ENCODE assay signal across 17 cellular contexts in the genomic region with DNA sequence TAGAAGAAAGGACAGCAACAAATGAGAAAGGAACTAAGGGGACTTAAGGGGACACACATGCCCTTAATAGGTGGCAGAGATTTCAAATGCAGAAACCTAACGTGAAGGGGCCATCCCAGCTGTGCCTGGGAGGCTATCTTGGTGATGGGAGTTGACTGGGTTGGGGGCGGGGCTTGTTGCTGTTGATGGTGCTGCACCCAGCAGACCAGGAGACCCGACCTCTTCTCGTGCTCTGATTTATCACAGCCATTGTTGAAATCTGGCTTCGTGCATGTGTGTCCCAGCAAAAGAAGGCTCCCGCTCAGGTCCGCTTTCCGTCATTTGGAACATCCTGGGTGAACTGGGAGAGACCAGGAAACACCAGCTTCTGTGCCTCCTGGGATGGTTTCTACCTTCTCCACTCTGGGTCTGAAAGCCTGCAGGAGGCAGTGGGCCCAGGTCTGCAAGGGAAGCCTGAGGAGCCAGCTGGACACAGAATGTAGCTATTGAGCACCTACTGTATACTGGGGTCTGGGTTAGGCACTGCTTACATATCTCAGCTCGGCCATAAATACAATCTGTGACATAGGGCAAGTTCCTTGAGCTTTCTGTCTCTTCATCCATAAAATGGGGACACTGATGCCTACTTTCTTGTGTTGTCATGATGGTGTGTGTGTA. TPM values are rescaled to one million over a fixed set of nuclear protein-coding genes. Genes with fewer than 3 reads are reported as not detected.
A peak's percentile ranks its signal among the peaks of the same experiment; 100 is the strongest.
DNase-seq lines count a peak whose midpoint lies in the region; ATAC-seq lines count a peak whose summit lies in the region.
"Had no signal": no experiment of that assay in that cellular context is flagged by ENCODE, and none has a peak within 500 bp of the region (broad histone marks: within the 10 kb centered on the region; RNA-seq: fewer than 3 reads in every experiment).

No MANE protein-coding gene starts in this region.

- no peaks in the 10 kb centered on the region for H3K9me2 ChIP-seq in Karpas-422 (replicated peaks; ENCODE audit: insufficient read depth, low read length)

- H3K9me3 Mint-ChIP-seq in dendritic cell treated with granulocyte-macrophage colony-stimulating factor and Interleukin-4, amounts not matched to agents 40 ng/mL and 50 ng/mL, for 4 days = no peaks in the 10 kb centered on the region
- no peaks in the 10 kb centered on the region for H3K9me3 Mint-ChIP-seq in stimulated activated memory B cell treated with anti-CD40 and anti-IgM and Interleukin-4, amounts not matched to agents 10 μg/mL and 1 μg/mL and 100 μg/mL, for 72 hours
- H3K9me3 Mint-ChIP-seq in T-helper 2 cell treated with Interferon-gamma antibody and Interleukin-4, amounts not matched to agents 5 μg/mL and 100 μg/mL, for 36 hours = no peaks in the 10 kb centered on the region
- H3K9me3 Mint-ChIP-seq: T-cell had no signal

- H3K9me3 ChIP-seq in Karpas-422 (ENCODE audit: low read length) = no peaks in the 10 kb centered on the region

- peaks cover 100% of the 10 kb centered on the region for H3K4me1 ChIP-seq in Karpas-422 (ENCODE audit: low read length)

- H3K27me3 Mint-ChIP-seq in dendritic cell treated with granulocyte-macrophage colony-stimulating factor and Interleukin-4, amounts not matched to agents 40 ng/mL and 50 ng/mL, for 4 days = peaks cover 12% of the 10 kb centered on the region
- no peaks in the 10 kb centered on the region for H3K27me3 Mint-ChIP-seq in stimulated activated memory B cell treated with anti-CD40 and anti-IgM and Interleukin-4, amounts not matched to agents 10 μg/mL and 1 μg/mL and 100 μg/mL, for 72 hours
- H3K27me3 Mint-ChIP-seq in T-helper 2 cell treated with Interferon-gamma antibody and Interleukin-4, amounts not matched to agents 5 μg/mL and 100 μg/mL, for 36 hours (ENCODE audit: low read depth) = peaks cover 22% of the 10 kb centered on the region

- DNase-seq in H7 (peak; percentile 58), Karpas-422 (peak; percentile 86), Right ventricle myocardium inferior (ENCODE audit: missing footprints) (no peak)
- DNase-seq in T-helper 2 cell treated with Interferon-gamma antibody and Interleukin-4, amounts not matched to agents 5 μg/mL and 100 μg/mL, for 36 hours (ENCODE audit: low spot score) = no peak
- DNase-seq: NCI-H1417, NCI-H1694, NCI-H2029 treated with DMSO at 0.1 percent for 48 hours, NCI-H446 treated with DMSO at 0.1 percent for 48 hours, NCI-H526, PC-9, RPMI8226, SHP77, T-cell had no signal

- no peak overlapping the region for H3K4me3 ChIP-seq in H7 (ENCODE audit: insufficient read depth, low read depth, low read length)
- H3K4me3 ChIP-seq in Karpas-422 (ENCODE audit: low read length) = peak overlapping the region; percentile 79
- H3K4me3 ChIP-seq: PC-9 had no signal

- peak overlapping the region; percentile 28 for H3K27ac Mint-ChIP-seq in dendritic cell treated with granulocyte-macrophage colony-stimulating factor and Interleukin-4, amounts not matched to agents 40 ng/mL and 50 ng/mL, for 4 days
- H3K27ac Mint-ChIP-seq in stimulated activated memory B cell treated with anti-CD40 and anti-IgM and Interleukin-4, amounts not matched to agents 10 μg/mL and 1 μg/mL and 100 μg/mL, for 72 hours = peak overlapping the region; percentile 44
- H3K27ac Mint-ChIP-seq in T-helper 2 cell treated with Interferon-gamma antibody and Interleukin-4, amounts not matched to agents 5 μg/mL and 100 μg/mL, for 36 hours = no peak overlapping the region

- H3K4me1 Mint-ChIP-seq in dendritic cell treated with granulocyte-macrophage colony-stimulating factor and Interleukin-4, amounts not matched to agents 40 ng/mL and 50 ng/mL, for 4 days (ENCODE audit: low read depth) = peaks cover 82% of the 10 kb centered on the region
- H3K4me1 Mint-ChIP-seq in stimulated activated memory B cell treated with anti-CD40 and anti-IgM and Interleukin-4, amounts not matched to agents 10 μg/mL and 1 μg/mL and 100 μg/mL, for 72 hours = peaks cover 37% of the 10 kb centered on the region
- H3K4me1 Mint-ChIP-seq in T-helper 2 cell treated with Interferon-gamma antibody and Interleukin-4, amounts not matched to agents 5 μg/mL and 100 μg/mL, for 36 hours (ENCODE audit: low read depth) = peaks cover 73% of the 10 kb centered on the region

- H3K27me3 ChIP-seq in H7 (ENCODE audit: control insufficient read depth, insufficient read depth, low read length) (no peaks in the 10 kb centered on the region), Karpas-422 (ENCODE audit: low read length) (no peaks in the 10 kb centered on the region)

- no peak for ATAC-seq in stimulated activated memory B cell treated with anti-CD40 and anti-IgM and Interleukin-4, amounts not matched to agents 10 μg/mL and 1 μg/mL and 100 μg/mL, for 72 hours
- ATAC-seq in Right ventricle myocardium inferior (no peak), GM18861 (IDR thresholded peaks at IDR 0.05; ENCODE audit: unreplicated experiment) (no peak)
- ATAC-seq: T-cell had no signal

- H4K20me1 ChIP-seq in Karpas-422 (ENCODE audit: insufficient read depth, low read depth, low read length) = no peaks in the 10 kb centered on the region

- peak overlapping the region; percentile 86 for H3K4me2 ChIP-seq in Karpas-422 (ENCODE audit: low read depth, low read length, poor library complexity, severe bottlenecking)
- H3K4me2 ChIP-seq: PC-9 had no signal

- intact Hi-C loops in dendritic cell treated with granulocyte-macrophage colony-stimulating factor and Interleukin-4, amounts not matched to agents 40 ng/mL and 50 ng/mL, for 4 days (cut with micrococcal nuclease) = no loop called here
- intact Hi-C loops in Right ventricle myocardium inferior (cut with DNase I) = no loop called here

- H2AFZ ChIP-seq in Karpas-422 (ENCODE audit: low read length) = no peak overlapping the region
- H2AFZ ChIP-seq: PC-9 had no signal

- H3K79me2 ChIP-seq in Karpas-422 (ENCODE audit: low read length) = peaks cover 44% of the 10 kb centered on the region

- H3K27ac ChIP-seq in Karpas-422 (ENCODE audit: low read length) = peak overlapping the region; percentile 99
- H3K27ac ChIP-seq: PC-9 had no signal

- H3K9ac ChIP-seq in Karpas-422 (ENCODE audit: low read length) = peak overlapping the region; percentile 91

- H3K36me3 ChIP-seq in H7 (replicated peaks; ENCODE audit: control insufficient read depth, insufficient read depth, low read length) = no peaks in the 10 kb centered on the region
- H3K36me3 ChIP-seq in Karpas-422 (ENCODE audit: insufficient read depth, low read length) = peaks cover 5% of the 10 kb centered on the region

- no peak overlapping the region for H3K4me3 Mint-ChIP-seq in dendritic cell treated with granulocyte-macrophage colony-stimulating factor and Interleukin-4, amounts not matched to agents 40 ng/mL and 50 ng/mL, for 4 days
- no peak overlapping the region for H3K4me3 Mint-ChIP-seq in stimulated activated memory B cell treated with anti-CD40 and anti-IgM and Interleukin-4, amounts not matched to agents 10 μg/mL and 1 μg/mL and 100 μg/mL, for 72 hours
- H3K4me3 Mint-ChIP-seq in T-helper 2 cell treated with Interferon-gamma antibody and Interleukin-4, amounts not matched to agents 5 μg/mL and 100 μg/mL, for 36 hours = no peak overlapping the region

- H3K36me3 Mint-ChIP-seq in dendritic cell treated with granulocyte-macrophage colony-stimulating factor and Interleukin-4, amounts not matched to agents 40 ng/mL and 50 ng/mL, for 4 days (ENCODE audit: low read depth) = no peaks in the 10 kb centered on the region
- no peaks in the 10 kb centered on the region for H3K36me3 Mint-ChIP-seq in stimulated activated memory B cell treated with anti-CD40 and anti-IgM and Interleukin-4, amounts not matched to agents 10 μg/mL and 1 μg/mL and 100 μg/mL, for 72 hours
- peaks cover 4% of the 10 kb centered on the region for H3K36me3 Mint-ChIP-seq in T-helper 2 cell treated with Interferon-gamma antibody and Interleukin-4, amounts not matched to agents 5 μg/mL and 100 μg/mL, for 36 hours (ENCODE audit: low read depth)
- H3K36me3 Mint-ChIP-seq: T-cell had no signal

RNA-seq across cellular contexts. Expression of gene TOX2, which starts 32.1 kb away (rescaled TPM):
- 1.6 and 2.1 TPM in 2 replicates for total RNA-seq in H7 (2014; rRNA removed; shearing (Covaris generic))
- total RNA-seq in Karpas-422 (2014; rRNA removed; shearing (Covaris generic); ENCODE audit: low replicate concordance) = 42.9 and 54.1 TPM in 2 replicates
- 1.1 TPM for total RNA-seq in Right ventricle myocardium inferior
- total RNA-seq: G401 had no signal

Comparison
In these comparisons a context has a peak if more than half of its experiments do, and no peak if none do; other contexts are left out.
1. DNase-seq: peak in H7 (single experiment) and Karpas-422 (single experiment); none in T-helper 2 cell treated with Interferon-gamma antibody and Interleukin-4, amounts not matched to agents 5 μg/mL and 100 μg/mL, for 36 hours (single experiment) and Right ventricle myocardium inferior (single experiment).
2. RNA of gene TOX2, which starts 32.1 kb away (total RNA-seq): 42.9 to 54.1 TPM in Karpas-422; 1.6 to 2.1 TPM in H7 and 1.1 TPM in Right ventricle myocardium inferior (single experiment); every median in the first group is over 10 times any median in the second.